12 cellular contexts compared by ENCODE assay signal in the genomic region with DNA sequence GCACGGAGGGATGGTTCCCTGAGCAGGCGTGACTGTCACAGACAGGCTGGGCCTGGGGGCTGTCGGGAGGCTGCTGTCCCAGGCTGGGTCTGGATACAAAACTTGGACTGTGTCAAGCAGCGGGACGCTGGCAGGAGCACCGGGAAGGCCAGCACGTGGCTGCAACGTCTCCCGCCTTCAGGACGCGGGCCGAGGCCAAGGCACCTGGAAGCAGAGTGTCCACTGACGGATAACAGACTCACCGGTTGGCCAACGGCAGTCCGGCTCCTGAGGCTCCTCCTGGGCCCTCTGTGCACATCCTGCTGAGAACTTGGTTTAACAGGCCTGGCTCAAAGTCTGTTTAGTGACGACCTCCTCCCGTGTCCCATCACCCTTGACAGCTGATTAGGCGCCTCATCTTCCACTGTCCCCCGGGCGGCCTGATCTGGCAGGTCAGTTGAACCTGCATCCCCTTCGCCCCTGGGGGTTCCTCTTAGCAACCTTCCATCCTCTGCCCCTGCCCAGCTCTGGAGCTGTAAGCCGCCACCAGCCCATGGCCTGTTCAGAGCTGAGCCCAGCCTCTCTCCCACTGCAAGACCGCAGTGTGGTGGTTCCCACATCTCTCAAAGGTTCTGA. TPM values are rescaled to one million over a fixed set of nuclear protein-coding genes. Genes with fewer than 3 reads are reported as not detected.
DNase-seq lines count a peak whose midpoint lies in the region; ATAC-seq, FAIRE-seq and TF ChIP-seq lines count a peak whose summit lies in the region.
"Had no signal": no experiment of that assay in that cellular context is flagged by ENCODE, and none has a peak within 500 bp of the region (broad histone marks: within the 10 kb centered on the region; RNA-seq: fewer than 3 reads in every experiment).

No MANE protein-coding gene starts in this region.

- intact Hi-C loops in heart right ventricle (cut with DNase I) (no loop called here), left ventricle myocardium superior (cut with micrococcal nuclease) (no loop called here), GM12878 (cut with micrococcal nuclease; ENCODE audit: unreplicated experiment) (no loop called here), mucosa of descending colon (cut with DNase I, micrococcal nuclease) (no loop called here), vagina (cut with DNase I) (no loop called here)

- H3K79me2 ChIP-seq in GM12878 (ENCODE audit: control insufficient read depth, insufficient read depth, low read length) = peaks cover 41% of the 10 kb centered on the region

- TF ChIP-seq POLR2A in GM12878 (IDR thresholded peaks at IDR 0.05; ENCODE audit: low read depth, low read length) (no peak), vagina (IDR thresholded peaks at IDR 0.05) (no peak)

- H3K9me3 ChIP-seq in heart right ventricle (no peaks in the 10 kb centered on the region), GM12878 (replicated peaks; ENCODE audit: control insufficient read depth, insufficient read depth, low read length) (no peaks in the 10 kb centered on the region), mucosa of descending colon (no peaks in the 10 kb centered on the region), vagina (no peaks in the 10 kb centered on the region)

- H3K4me1 ChIP-seq in heart right ventricle (peaks cover 22 to 80% (median 49%) of the 10 kb centered on the region in 9 donors), GM12878 (ENCODE audit: control insufficient read depth, insufficient read depth, low read length) (0 out of 2 replicates have a peak, but pooled peaks cover 4% of the 10 kb centered on the region), mucosa of descending colon (ENCODE audit: low read depth) (peaks cover 46% of the 10 kb centered on the region), vagina (peaks cover 82% of the 10 kb centered on the region)

- in situ Hi-C loops in GM12878 (cut with MboI) = no loop called here

- H3K4me2 ChIP-seq in GM12878 (ENCODE audit: control insufficient read depth, insufficient read depth) = 0 out of 2 replicates have a peak overlapping the region, but pooled peaks have one; percentile 85

- FAIRE-seq in GM12878 (lab: Jason Lieb, UNC) = no peak

- TF ChIP-seq RAD21 in GM12878 (IDR thresholded peaks at IDR 0.05; ENCODE audit: insufficient read depth, low read depth, low read length) = no peak

- SMC1A ChIA-PET in GM12878 (lab: Charles Lee; ENCODE audit: uncharacterized antibody, unreplicated experiment) = interaction anchor here (0.6 to 1.4 kb wide), 2 partner anchors 19 to 48 kb away, joined by 4 read pairs; no protein-coding TSS in a partner anchor

- no peak for TF ChIP-seq EP300 in GM12878 (IDR thresholded peaks at IDR 0.05; ENCODE audit: borderline replicate concordance in 1 of 2, control insufficient read depth in 1 of 2, low read depth in 2 of 2, low read length in 2 of 2)

- POLR2A ChIA-PET in GM12878 (lab: Charles Lee) = no interaction called here

- no peaks in the 10 kb centered on the region for H4K20me1 ChIP-seq in GM12878 (ENCODE audit: control insufficient read depth, insufficient read depth)

- H3K27ac ChIP-seq in heart right ventricle = peak overlapping the region; percentile 36 to 80 (median 68)
- no peak overlapping the region for H3K27ac ChIP-seq in GM12878 (ENCODE audit: control insufficient read depth, insufficient read depth)
- peak overlapping the region; percentile 22 for H3K27ac ChIP-seq in vagina

- no peak for DNase-seq in heart right ventricle
- DNase-seq in left ventricle myocardium superior = no peak
- no peak for DNase-seq in GM12878 (ENCODE audit: low read depth, low spot score)
- peak in 2 of 3 donors; percentile 59 to 60 for DNase-seq in mucosa of descending colon
- no peak for DNase-seq in vagina (ENCODE audit: extremely low spot score in 2 of 2)
- DNase-seq in NCI-H226 = no peak
- DNase-seq: activated gamma-delta T cell, Kasumi-1, NCI-H510A treated with DMSO at 0.1 percent for 48 hours, T-helper 9 cell had no signal

- 45 to 49% methylated on average over 24 of the region's 24 CpGs for WGBS in heart right ventricle, 2 donors
- WGBS in GM12878 (ENCODE audit: insufficient coverage, insufficient replicate concordance, low lambda C conversion rate, missing lambda C conversion rate) = 91% methylated on average over 24 of the region's 24 CpGs

- no peak overlapping the region for H3K9ac ChIP-seq in GM12878 (ENCODE audit: control insufficient read depth, insufficient read depth, low read length)

- TF ChIP-seq CTCF in heart right ventricle (IDR thresholded peaks at IDR 0.05) = no peak
- TF ChIP-seq CTCF in GM12878 (IDR thresholded peaks at IDR 0.05 in 2 of 3, conservative IDR thresholded peaks at IDR 0.05 in 1 of 3; ENCODE audit: control insufficient read depth in 2 of 3, extremely low read depth in 1 of 3, insufficient read depth in 1 of 3, low read depth in 3 of 3, low read length in 3 of 3) = no peak
- TF ChIP-seq CTCF in mucosa of descending colon (IDR thresholded peaks at IDR 0.05) = no peak
- no peak for TF ChIP-seq CTCF in vagina (IDR thresholded peaks at IDR 0.05)

- ATAC-seq in heart right ventricle (no peak), left ventricle myocardium superior (no peak), GM12878 (no peak), mucosa of descending colon (no peak), HG03460 (IDR thresholded peaks at IDR 0.05; ENCODE audit: unreplicated experiment) (no peak), HG03095 (IDR thresholded peaks at IDR 0.05; ENCODE audit: unreplicated experiment) (no peak)

- no peak overlapping the region for H3K4me3 ChIP-seq in heart right ventricle
- no peak overlapping the region for H3K4me3 ChIP-seq in GM12878
- no peak overlapping the region for H3K4me3 ChIP-seq in mucosa of descending colon
- H3K4me3 ChIP-seq in vagina = no peak overlapping the region

- H3K27me3 ChIP-seq in heart right ventricle (no peaks in the 10 kb centered on the region), GM12878 (replicated peaks in 1 of 2; ENCODE audit: control insufficient read depth in 2 of 2, insufficient read depth in 2 of 2, low read length in 1 of 2) (no peaks in the 10 kb centered on the region), vagina (no peaks in the 10 kb centered on the region)

- no peak overlapping the region for H2AFZ ChIP-seq in GM12878 (ENCODE audit: control insufficient read depth, low read depth, low read length)

- CTCF ChIA-PET in GM12878 (lab: Yijun Ruan, JAX) = no interaction called here

- RAD21 ChIA-PET in GM12878 (lab: Charles Lee; ENCODE audit: unreplicated experiment) = no interaction called here

- H3K36me3 ChIP-seq in heart right ventricle = peaks cover 0 to 14% (median 0%) of the 10 kb centered on the region in 9 donors
- H3K36me3 ChIP-seq in GM12878 (ENCODE audit: control insufficient read depth in 2 of 2, insufficient read depth in 2 of 2, low read length in 1 of 2) = peaks cover 3 to 15% of the 10 kb centered on the region in 2 experiments; a peak in 2 of 4 replicates
- peaks cover 4% of the 10 kb centered on the region for H3K36me3 ChIP-seq in mucosa of descending colon (ENCODE audit: low read depth)
- no peaks in the 10 kb centered on the region for H3K36me3 ChIP-seq in vagina

- BruUV-seq in GM12878 (replicated peaks; lab: Mats Ljungman, UMichigan) = no TSS peak

RNA-seq across cellular contexts. Expression of gene XRCC3, which starts 2.5 kb away (rescaled TPM):
- total RNA-seq in heart right ventricle (1 to 10 TPM; 1.0 to 4.4 (median 3.0) TPM), left ventricle myocardium superior (2.7 TPM), GM12878 (2014; rRNA removed) (48.2 and 50.9 TPM in 2 replicates), GM12878 (2014; rRNA removed; fragmentation: Illumina TruSeq; extraction: Trizol) (24.1 and 28.6 TPM in 2 replicates), GM12878 (2021) (35.8 and 44.8 TPM in 2 replicates), mucosa of descending colon (10 to 100 TPM in 2 of 3 donors, 1 to 10 TPM in 1; 7.7 to 17.8 (median 11.0) TPM), vagina (6.9 TPM)
- polyA plus RNA-seq in heart right ventricle (1 to 10 TPM; 2.0 to 4.2 TPM), GM12878 (2011; rRNA removed) (19.0 and 25.6 TPM in 2 replicates), GM12878 (2014; fragmentation: Illumina TruSeq; extraction: Trizol) (52.0 and 55.3 TPM in 2 replicates), GM12878 (2014; fragmentation: Nextera tagmentation; extraction: Ambion mirVana) (under 1 TPM; 0.37 to 0.60 TPM), GM12878 (2014; rRNA removed) (40.9 and 45.1 TPM in 2 replicates), GM12878 (2016; fragmentation: Nextera tagmentation; extraction: Ambion mirVana) (10 to 100 TPM; 24.2 to 25.0 TPM)
- total RNA-seq in GM12878 (2013; cell fraction: nucleolus; rRNA removed) = 37.4 and 45.4 TPM in 2 replicates
- polyA plus RNA-seq in GM12878 (2011; ENCODE audit: low read depth) = 16.1 TPM
- polyA plus RNA-seq in GM12878 (2011; cell fraction: cytosol; rRNA removed) = 26.5 and 28.3 TPM in 2 replicates
- polyA plus RNA-seq in GM12878 (2011; cell fraction: nucleus; rRNA removed) = 52.9 and 76.1 TPM in 2 replicates
- polyA plus RNA-seq in GM12878 (2012) = 15.1 and 18.3 TPM in 2 replicates
- polyA minus RNA-seq in GM12878 (2011; rRNA and poly(A)+ RNA removed) = 12.0 and 19.9 TPM in 2 replicates
- polyA minus RNA-seq in GM12878 (2011; cell fraction: cytosol; rRNA and poly(A)+ RNA removed) = 12.7 and 13.5 TPM in 2 replicates
- 13.5 and 26.3 TPM in 2 replicates for polyA minus RNA-seq in GM12878 (2011; cell fraction: nucleus; rRNA and poly(A)+ RNA removed)

RNA-seq across cellular contexts. Expression of gene ZFYVE21, which starts 2.9 kb away (rescaled TPM):
- total RNA-seq in heart right ventricle (10 to 100 TPM; 43.5 to 64.9 (median 54.5) TPM), left ventricle myocardium superior (53.1 TPM), GM12878 (2014; rRNA removed) (12.1 and 13.4 TPM in 2 replicates), GM12878 (2014; rRNA removed; fragmentation: Illumina TruSeq; extraction: Trizol) (8.3 and 9.3 TPM in 2 replicates), GM12878 (2021) (12.1 and 16.9 TPM in 2 replicates), mucosa of descending colon (10 to 100 TPM; 49.9 to 67.1 (median 60.9) TPM), vagina (172 TPM)
- polyA plus RNA-seq in heart right ventricle (10 to 100 TPM; 44.5 to 88.8 TPM), GM12878 (2011; rRNA removed) (17.4 and 21.7 TPM in 2 replicates), GM12878 (2014; fragmentation: Illumina TruSeq; extraction: Trizol) (7.9 and 9.1 TPM in 2 replicates), GM12878 (2014; fragmentation: Nextera tagmentation; extraction: Ambion mirVana) (1 to 10 TPM in 1 of 2 experiments, under 1 TPM in 1; 0.79 to 3.1 TPM), GM12878 (2014; rRNA removed) (20.6 and 21.8 TPM in 2 replicates), GM12878 (2016; fragmentation: Nextera tagmentation; extraction: Ambion mirVana) (10 to 100 TPM; 15.5 to 20.7 TPM)
- 39.5 and 43.2 TPM in 2 replicates for total RNA-seq in GM12878 (2013; cell fraction: nucleolus; rRNA removed)
- 8.6 TPM for polyA plus RNA-seq in GM12878 (2011; ENCODE audit: low read depth)
- polyA plus RNA-seq in GM12878 (2011; cell fraction: cytosol; rRNA removed) = 25.4 and 25.9 TPM in 2 replicates
- polyA plus RNA-seq in GM12878 (2011; cell fraction: nucleus; rRNA removed) = 37.3 and 44.3 TPM in 2 replicates
- 14.3 and 19.3 TPM in 2 replicates for polyA plus RNA-seq in GM12878 (2012)
- 7.6 and 14.9 TPM in 2 replicates for polyA minus RNA-seq in GM12878 (2011; rRNA and poly(A)+ RNA removed)
- polyA minus RNA-seq in GM12878 (2011; cell fraction: cytosol; rRNA and poly(A)+ RNA removed) = 7.2 and 9.5 TPM in 2 replicates
- polyA minus RNA-seq in GM12878 (2011; cell fraction: nucleus; rRNA and poly(A)+ RNA removed) = 8.5 and 17.4 TPM in 2 replicates

Comparison
In these comparisons a context has a peak if more than half of its experiments do, and no peak if none do; other contexts are left out.
1. DNase-seq: peak in mucosa of descending colon (2 of 3); none in heart right ventricle (0 of 2), left ventricle myocardium superior (single experiment), GM12878 (single experiment), vagina (0 of 2) and NCI-H226 (single experiment).